ENCODE assay signal across 8 cellular contexts in genomic region chr16:66750279-66751134, GRCh38. TPM values are rescaled to one million over a fixed set of nuclear protein-coding genes. Genes with fewer than 3 reads are reported as not detected.
A peak's percentile ranks its signal among the peaks of the same experiment; 100 is the strongest.
DNase-seq lines count a peak whose midpoint lies in the region; ATAC-seq, FAIRE-seq and TF ChIP-seq lines count a peak whose summit lies in the region.

No MANE protein-coding gene starts in this region.

- DNase-seq in ELR (ENCODE audit: low read depth) (peak; percentile 13), HTR-8/SVneo (ENCODE audit: insufficient read length, low spot score) (no peak), K562 (ENCODE audit: extremely low read depth in 1 of 4, low spot score in 3 of 4) (peak in 1 of 4 experiments; percentile 9), lower lobe of right lung (no peak), vagina (ENCODE audit: extremely low spot score in 2 of 2) (no peak), NCI-H1436 (lab: John Stamatoyannopoulos, UW) (no peak), T-helper 9 cell (no peak), D721Med (ENCODE audit: insufficient read length, low spot score) (no peak)

- TF ChIP-seq EP300 in K562 (IDR thresholded peaks at IDR 0.05; ENCODE audit: low read length), result no peak

- H3K9ac ChIP-seq in K562 (ENCODE audit: insufficient read depth in 1 of 2, low read depth in 2 of 2, low read length in 2 of 2), result peak overlapping the region; percentile 96 to 99

- H3K79me2 ChIP-seq in K562 (ENCODE audit: control insufficient read depth, insufficient read depth, low read length), result peaks cover 45% of the 10 kb centered on the region

- TF ChIP-seq POLR2A in K562 (conservative IDR thresholded peaks at IDR 0.05) (no peak), vagina (IDR thresholded peaks at IDR 0.05) (no peak)

- FAIRE-seq in HTR-8/SVneo (lab: Jason Lieb, UNC) (peak; percentile 20), K562 (lab: Jason Lieb, UNC) (peak; percentile 57), D721Med (lab: Jason Lieb, UNC) (no peak)

- TF ChIP-seq CTCF in K562 (IDR thresholded peaks at IDR 0.05 in 2 of 3, conservative IDR thresholded peaks at IDR 0.05 in 1 of 3; ENCODE audit: insufficient read depth in 2 of 3, low read depth in 1 of 3, low read length in 3 of 3) (no peak), lower lobe of right lung (IDR thresholded peaks at IDR 0.05) (no peak), vagina (IDR thresholded peaks at IDR 0.05) (no peak), D721Med (IDR thresholded peaks at IDR 0.05; ENCODE audit: insufficient read depth, missing control alignments) (no peak)

- H3K27me3 ChIP-seq in K562 (ENCODE audit: control insufficient read depth in 2 of 2, insufficient read depth in 2 of 2, low read length in 2 of 2) (no peaks in the 10 kb centered on the region), lower lobe of right lung (ENCODE audit: low read depth) (no peaks in the 10 kb centered on the region), vagina (no peaks in the 10 kb centered on the region)

- H3K4me3 ChIP-seq in K562, result peak overlapping the region; percentile 97
- H3K4me3 ChIP-seq in lower lobe of right lung, result peak overlapping the region; percentile 83
- peak overlapping the region; percentile 80 to 99 for H3K4me3 ChIP-seq in vagina

- H2AFZ ChIP-seq in K562 (ENCODE audit: low read depth, low read length), result peak overlapping the region; percentile 91

- intact Hi-C loops in K562 (cut with micrococcal nuclease), result no loop called here
- intact Hi-C loops in lower lobe of right lung (cut with DNase I), result no loop called here
- intact Hi-C loops in vagina (cut with DNase I), result no loop called here

- ATAC-seq in K562 (peak; percentile 24), lower lobe of right lung (no peak)

- H3K4me1 ChIP-seq in K562 (replicated peaks in 1 of 2; ENCODE audit: control insufficient read depth in 2 of 2, insufficient read depth in 2 of 2, low read length in 2 of 2) (peaks cover 9 to 15% of the 10 kb centered on the region in 2 experiments; a peak in 4 of 5 replicates), lower lobe of right lung (peaks cover 55% of the 10 kb centered on the region), vagina (peaks cover 44% of the 10 kb centered on the region)

- H3K27ac ChIP-seq in K562 (ENCODE audit: extremely low read depth, low read depth, low read length) (peak overlapping the region; percentile 94), lower lobe of right lung (peak overlapping the region; percentile 86), vagina (peak overlapping the region; percentile 89)

- CTCF ChIA-PET in K562 (lab: Yijun Ruan, JAX; ENCODE audit: low intra/inter-chr PET ratio), result no interaction called here

- TF ChIP-seq RAD21 in K562 (CRISPR knock-in tag; conservative IDR thresholded peaks at IDR 0.05 in 1 of 2, IDR thresholded peaks at IDR 0.05 in 1 of 2), result no peak

- POLR2A ChIA-PET in K562 (lab: Yijun Ruan, JAX), result interaction anchor here (0.6 to 2.8 kb wide), 6 partner anchors 9 to 131 kb away, joined by 3 to 22 read pairs (median 6); no protein-coding TSS in a partner anchor

- BruUV-seq in K562 (replicated peaks; lab: Mats Ljungman, UMichigan), result no TSS peak

- H3K36me3 ChIP-seq in K562 (ENCODE audit: control insufficient read depth, insufficient read depth, low read length) (peaks cover 47% of the 10 kb centered on the region), lower lobe of right lung (peaks cover 38% of the 10 kb centered on the region), vagina (peaks cover 0 to 21% of the 10 kb centered on the region in 2 donors)

- peak overlapping the region; percentile 99 for H3K4me2 ChIP-seq in K562 (ENCODE audit: insufficient read depth, low read length)

- H3K9me3 ChIP-seq in K562 (replicated peaks; ENCODE audit: control insufficient read depth, insufficient read depth, low read depth, low read length) (no peaks in the 10 kb centered on the region), lower lobe of right lung (no peaks in the 10 kb centered on the region), vagina (no peaks in the 10 kb centered on the region)

- H3K9me1 ChIP-seq in K562 (ENCODE audit: control insufficient read depth, insufficient read depth, low read length), result no peaks in the 10 kb centered on the region

- H4K20me1 ChIP-seq in K562 (replicated peaks; ENCODE audit: control insufficient read depth, insufficient read depth, low read length), result peaks cover 10% of the 10 kb centered on the region

- in situ Hi-C loops in K562 (cut with MboI), result no loop called here

- WGBS in K562 (ENCODE audit: insufficient coverage, low coverage, missing lambda C conversion rate), result 7% methylated on average over 15 of the region's 15 CpGs

TF ChIP-seq in K562, 482 proteins besides CTCF, POLR2A, EP300 and RAD21 (continues in another document):
- no peak for TF ChIP-seq JUN (IDR thresholded peaks at IDR 0.05; ENCODE audit: borderline replicate concordance, low read depth, low read length)
- TF ChIP-seq JUN (CRISPR knock-in tag; IDR thresholded peaks at IDR 0.05; ENCODE audit: borderline replicate concordance), result 0 out of 2 replicates have a peak, but pooled peaks have one; percentile 22
- no peak for TF ChIP-seq TAF7 (tag; IDR thresholded peaks at IDR 0.05)
- TF ChIP-seq TFAP4 (CRISPR knock-in tag; IDR thresholded peaks at IDR 0.05; ENCODE audit: borderline replicate concordance), result peak; percentile 90; the same call in 1 of the 2 replicates

RNA-seq across cellular contexts. Expression of gene DYNC1LI2, which starts 0.9 kb away (rescaled TPM):
- total RNA-seq in K562 (2011; cell fraction: chromatin; rRNA removed; ENCODE audit: low replicate concordance), result 247 and 297 TPM in 2 replicates
- 102 and 117 TPM in 2 replicates for total RNA-seq in K562 (2011; cell fraction: nucleolus; rRNA removed)
- 156 and 208 TPM in 2 replicates for total RNA-seq in K562 (2011; cell fraction: nucleoplasm; rRNA removed)
- total RNA-seq in K562 (2014; rRNA removed), result 33.3 and 53.3 TPM in 2 replicates
- 35.1 and 40.0 TPM in 2 replicates for total RNA-seq in K562 (2014; rRNA removed; fragmentation: Illumina TruSeq; extraction: Trizol)
- total RNA-seq in K562 (2015; rRNA removed; fragmentation: Illumina TruSeq; extraction: Trizol), result 38.2 and 39.7 TPM in 2 replicates
- 40.8 and 48.9 TPM in 2 replicates for total RNA-seq in K562 (2021)
- polyA plus RNA-seq in K562 (2011; rRNA removed), result 40.2 and 44.5 TPM in 2 replicates
- polyA plus RNA-seq in K562 (2011; cell fraction: cytosol; rRNA removed), result 16.7 and 24.3 TPM in 2 replicates
- 140 and 177 TPM in 2 replicates for polyA plus RNA-seq in K562 (2011; cell fraction: nucleus; rRNA removed)
- 25.0 and 29.6 TPM in 2 replicates for polyA plus RNA-seq in K562 (2012)
- 31.7 and 39.4 TPM in 2 replicates for polyA plus RNA-seq in K562 (2014; fragmentation: Illumina TruSeq; extraction: Trizol)
- 1 to 10 TPM; 5.1 to 7.0 TPM for polyA plus RNA-seq in K562 (2014; fragmentation: Nextera tagmentation; extraction: Ambion mirVana)
- 47.6 and 47.8 TPM in 2 replicates for polyA plus RNA-seq in K562 (2014; rRNA removed)
- 35.7 and 40.6 TPM in 2 replicates for polyA minus RNA-seq in K562 (2011; rRNA and poly(A)+ RNA removed)
- polyA minus RNA-seq in K562 (2011; cell fraction: cytosol; rRNA and poly(A)+ RNA removed), result 22.7 and 23.1 TPM in 2 replicates
- polyA minus RNA-seq in K562 (2011; cell fraction: nucleus; rRNA and poly(A)+ RNA removed), result 47.3 and 62.5 TPM in 2 replicates
- 114 TPM for total RNA-seq in lower lobe of right lung
- 149 TPM for total RNA-seq in vagina

RNA-seq across cellular contexts. Expression of gene TERB1, which starts 50.9 kb away (rescaled TPM):
- total RNA-seq in K562 (2011; cell fraction: chromatin; rRNA removed; ENCODE audit: low replicate concordance), result not detected in 2 replicates
- total RNA-seq in K562 (2011; cell fraction: nucleolus; rRNA removed), result not detected in 2 replicates
- total RNA-seq in K562 (2011; cell fraction: nucleoplasm; rRNA removed), result not detected in 2 replicates
- total RNA-seq in K562 (2014; rRNA removed), result not detected in 2 replicates
- total RNA-seq in K562 (2014; rRNA removed; fragmentation: Illumina TruSeq; extraction: Trizol), result not detected in 2 replicates
- total RNA-seq in K562 (2015; rRNA removed; fragmentation: Illumina TruSeq; extraction: Trizol), result not detected in 2 replicates
- total RNA-seq in K562 (2021), result not detected in 2 replicates
- polyA plus RNA-seq in K562 (2011; rRNA removed), result not detected in 2 replicates
- not detected in 2 replicates for polyA plus RNA-seq in K562 (2011; cell fraction: cytosol; rRNA removed)
- polyA plus RNA-seq in K562 (2011; cell fraction: nucleus; rRNA removed), result 0.18 TPM in 1 of 2 replicates, not detected in the other
- not detected in 2 replicates for polyA plus RNA-seq in K562 (2012)
- polyA plus RNA-seq in K562 (2014; fragmentation: Illumina TruSeq; extraction: Trizol), result not detected in 2 replicates
- not detected for polyA plus RNA-seq in K562 (2014; fragmentation: Nextera tagmentation; extraction: Ambion mirVana)
- polyA plus RNA-seq in K562 (2014; rRNA removed), result not detected in 2 replicates
- polyA minus RNA-seq in K562 (2011; rRNA and poly(A)+ RNA removed), result 0.30 TPM in 1 of 2 replicates, not detected in the other
- not detected in 2 replicates for polyA minus RNA-seq in K562 (2011; cell fraction: cytosol; rRNA and poly(A)+ RNA removed)
- polyA minus RNA-seq in K562 (2011; cell fraction: nucleus; rRNA and poly(A)+ RNA removed), result not detected in 2 replicates
- not detected for total RNA-seq in lower lobe of right lung
- not detected for total RNA-seq in vagina

RNA-seq across cellular contexts. Expression of gene CMTM4, which starts 54.0 kb away (rescaled TPM):
- 32.4 and 38.7 TPM in 2 replicates for total RNA-seq in K562 (2011; cell fraction: chromatin; rRNA removed; ENCODE audit: low replicate concordance)
- 32.0 and 33.0 TPM in 2 replicates for total RNA-seq in K562 (2011; cell fraction: nucleolus; rRNA removed)
- 38.0 and 47.5 TPM in 2 replicates for total RNA-seq in K562 (2011; cell fraction: nucleoplasm; rRNA removed)
- total RNA-seq in K562 (2014; rRNA removed) (11.6 and 13.3 TPM in 2 replicates), K562 (2014; rRNA removed; fragmentation: Illumina TruSeq; extraction: Trizol) (14.9 and 15.2 TPM in 2 replicates), K562 (2015; rRNA removed; fragmentation: Illumina TruSeq; extraction: Trizol) (11.1 and 12.3 TPM in 2 replicates), K562 (2021) (19.5 and 19.9 TPM in 2 replicates), lower lobe of right lung (52.5 TPM), vagina (15.7 TPM)
- polyA plus RNA-seq in K562 (2011; rRNA removed) (21.3 and 24.0 TPM in 2 replicates), K562 (2014; fragmentation: Illumina TruSeq; extraction: Trizol) (12.5 and 12.9 TPM in 2 replicates), K562 (2014; fragmentation: Nextera tagmentation; extraction: Ambion mirVana) (1 to 10 TPM; 2.0 to 2.3 TPM), K562 (2014; rRNA removed) (13.5 and 16.2 TPM in 2 replicates)
- 19.3 and 28.8 TPM in 2 replicates for polyA plus RNA-seq in K562 (2011; cell fraction: cytosol; rRNA removed)
- 57.4 and 63.9 TPM in 2 replicates for polyA plus RNA-seq in K562 (2011; cell fraction: nucleus; rRNA removed)
- 9.5 and 12.6 TPM in 2 replicates for polyA plus RNA-seq in K562 (2012)
- 22.2 and 25.2 TPM in 2 replicates for polyA minus RNA-seq in K562 (2011; rRNA and poly(A)+ RNA removed)
- 17.4 and 18.7 TPM in 2 replicates for polyA minus RNA-seq in K562 (2011; cell fraction: cytosol; rRNA and poly(A)+ RNA removed)
- polyA minus RNA-seq in K562 (2011; cell fraction: nucleus; rRNA and poly(A)+ RNA removed), result 13.3 and 20.4 TPM in 2 replicates
